ENCODE assay signal across 8 cellular contexts in genomic region chr10:77837248-77837924, GRCh38.
DNase-seq lines count a peak whose midpoint lies in the region; ATAC-seq and TF ChIP-seq lines count a peak whose summit lies in the region.

No MANE protein-coding gene starts in this region.

- no peaks in the 10 kb centered on the region for H3K9me3 ChIP-seq in BLaER1 treated with 17β-estradiol and CSF1 and Interleukin-3, amounts not matched to agents 10 nM and 100 nM (replicated peaks in 1 of 11)
- H3K9me3 ChIP-seq in esophagus muscularis mucosa, result no peaks in the 10 kb centered on the region

- peak overlapping the region in 4 of 11 experiments; percentile 20 to 49 (median 33); a peak in 8 of 22 replicates for H3K9ac ChIP-seq in BLaER1 treated with 17β-estradiol and CSF1 and Interleukin-3, amounts not matched to agents 10 nM and 100 nM

- peak overlapping the region in 8 of 11 experiments; percentile 52 to 75 (median 68); a peak in 11 of 22 replicates for H3K27ac ChIP-seq in BLaER1 treated with 17β-estradiol and CSF1 and Interleukin-3, amounts not matched to agents 10 nM and 100 nM
- H3K27ac ChIP-seq in esophagus muscularis mucosa (replicated peaks in 1 of 4), result peak overlapping the region in 1 of 4 donors; percentile 36

- peaks cover 16% of the 10 kb centered on the region for H3K4me1 Mint-ChIP-seq in glutamatergic neuron (ENCODE audit: low read depth, unreplicated experiment)

- H3K4me1 ChIP-seq in BLaER1 treated with 17β-estradiol and CSF1 and Interleukin-3, amounts not matched to agents 10 nM and 100 nM, result peaks cover 35 to 48% (median 45%) of the 10 kb centered on the region in 10 experiments
- H3K4me1 ChIP-seq in esophagus muscularis mucosa, result peaks cover 14 to 36% (median 27%) of the 10 kb centered on the region in 4 donors

- peak overlapping the region; percentile 81 to 97 (median 92) for H3K4me2 ChIP-seq in BLaER1 treated with 17β-estradiol and CSF1 and Interleukin-3, amounts not matched to agents 10 nM and 100 nM

- H3K4me3 Mint-ChIP-seq in glutamatergic neuron (ENCODE audit: unreplicated experiment), result no peak overlapping the region

- no peak overlapping the region; a peak in 1 of 20 replicates for H3K4me3 ChIP-seq in BLaER1 treated with 17β-estradiol and CSF1 and Interleukin-3, amounts not matched to agents 10 nM and 100 nM
- H3K4me3 ChIP-seq in esophagus muscularis mucosa, result no peak overlapping the region

- H3K36me3 Mint-ChIP-seq in glutamatergic neuron (ENCODE audit: unreplicated experiment), result no peaks in the 10 kb centered on the region

- H3K36me3 ChIP-seq in BLaER1 treated with 17β-estradiol and CSF1 and Interleukin-3, amounts not matched to agents 10 nM and 100 nM, result peaks cover 19 to 57% (median 38%) of the 10 kb centered on the region in 11 experiments
- H3K36me3 ChIP-seq in esophagus muscularis mucosa, result peaks cover 46 to 94% (median 69%) of the 10 kb centered on the region in 4 donors

- peaks cover 5% of the 10 kb centered on the region for H3K27me3 Mint-ChIP-seq in glutamatergic neuron (ENCODE audit: unreplicated experiment)

- TF ChIP-seq POLR2A in esophagus muscularis mucosa (IDR thresholded peaks at IDR 0.05; ENCODE audit: low read depth), result no peak

- peaks cover 0 to 47% (median 26%) of the 10 kb centered on the region in 11 experiments; a peak in 14 of 22 replicates for H4K20me1 ChIP-seq in BLaER1 treated with 17β-estradiol and CSF1 and Interleukin-3, amounts not matched to agents 10 nM and 100 nM

- H3K9me3 Mint-ChIP-seq in glutamatergic neuron (ENCODE audit: unreplicated experiment), result peaks cover 2% of the 10 kb centered on the region

- intact Hi-C loops in esophagus muscularis mucosa (cut with DNase I), result no loop called here

- no peak for TF ChIP-seq EP300 in esophagus muscularis mucosa (IDR thresholded peaks at IDR 0.05)

- DNase-seq in NCI-H82 (lab: John Stamatoyannopoulos, UW) (peak; percentile 58), activated T-cell treated with anti-CD3 and anti-CD28 coated beads for 24 hours (ENCODE audit: low read depth) (peak; percentile 41), glutamatergic neuron (peak; percentile 64), esophagus muscularis mucosa (ENCODE audit: extremely low spot score) (no peak)
- peak; percentile 13 to 35 (median 23) for DNase-seq in stimulated activated CD4-positive, alpha-beta T cell treated with anti-CD3 and anti-CD28 coated beads, TNF-alpha, amount 100 ng/mL, for 4 hours (ENCODE audit: low read depth in 3 of 3)

- 72% methylated on average over 10 of the region's 10 CpGs for WGBS in esophagus muscularis mucosa

- peak overlapping the region; percentile 79 for H3K27ac Mint-ChIP-seq in glutamatergic neuron (ENCODE audit: unreplicated experiment)

- ATAC-seq in GM19351 (IDR thresholded peaks at IDR 0.05; ENCODE audit: unreplicated experiment), result peak; percentile 92
- peak; percentile 92 for ATAC-seq in HG03378 (IDR thresholded peaks at IDR 0.05; ENCODE audit: unreplicated experiment)

- TF ChIP-seq CTCF in glutamatergic neuron (IDR thresholded peaks at IDR 0.05; ENCODE audit: partially characterized antibody, unreplicated experiment) (no peak), esophagus muscularis mucosa (IDR thresholded peaks at IDR 0.05) (no peak)

- no peaks in the 10 kb centered on the region for H3K27me3 ChIP-seq in BLaER1 treated with 17β-estradiol and CSF1 and Interleukin-3, amounts not matched to agents 10 nM and 100 nM
- H3K27me3 ChIP-seq in esophagus muscularis mucosa, result no peaks in the 10 kb centered on the region
